15 cellular contexts compared by ENCODE assay signal in genomic region chr12:63038361-63039100, GRCh38.
DNase-seq lines count a peak whose midpoint lies in the region; ATAC-seq, FAIRE-seq and TF ChIP-seq lines count a peak whose summit lies in the region.
"Had no signal": no experiment of that assay in that cellular context is flagged by ENCODE, and none has a peak within 500 bp of the region (broad histone marks: within the 10 kb centered on the region; RNA-seq: fewer than 3 reads in every experiment).

No MANE protein-coding gene starts in this region.

- TF ChIP-seq RAD21 in K562 (CRISPR knock-in tag; conservative IDR thresholded peaks at IDR 0.05 in 1 of 2, IDR thresholded peaks at IDR 0.05 in 1 of 2): no peak

- no peaks in the 10 kb centered on the region for H3K27me3 ChIP-seq in K562 (ENCODE audit: control insufficient read depth in 2 of 2, insufficient read depth in 2 of 2, low read length in 2 of 2)
- no peaks in the 10 kb centered on the region for H3K27me3 ChIP-seq in uterus

- intact Hi-C loops in K562 (cut with micrococcal nuclease): no loop called here
- intact Hi-C loops in uterus (cut with DNase I; ENCODE audit: low total_unique reads): no loop called here
- intact Hi-C loops in Right ventricle myocardium inferior (cut with DNase I): no loop called here

- H3K4me3 ChIP-seq in K562: no peak overlapping the region
- no peak overlapping the region for H3K4me3 ChIP-seq in uterus

- no peak for TF ChIP-seq EP300 in K562 (IDR thresholded peaks at IDR 0.05; ENCODE audit: low read length)

- H2AFZ ChIP-seq in K562 (ENCODE audit: low read depth, low read length): no peak overlapping the region

- H3K9me3 ChIP-seq in K562 (replicated peaks; ENCODE audit: control insufficient read depth, insufficient read depth, low read depth, low read length) (no peaks in the 10 kb centered on the region), uterus (no peaks in the 10 kb centered on the region)

- no peak overlapping the region for H3K9ac ChIP-seq in K562 (ENCODE audit: insufficient read depth in 1 of 2, low read depth in 2 of 2, low read length in 2 of 2)

- CTCF ChIA-PET in K562 (lab: Yijun Ruan, JAX; ENCODE audit: low intra/inter-chr PET ratio): no interaction called here

- ATAC-seq in K562 (peak; percentile 57; the same call in 2 of the 3 replicates), HG03520 (IDR thresholded peaks at IDR 0.05; ENCODE audit: unreplicated experiment) (no peak), Right ventricle myocardium inferior (no peak)

- H3K4me1 ChIP-seq in K562 (replicated peaks in 1 of 2; ENCODE audit: control insufficient read depth in 2 of 2, insufficient read depth in 2 of 2, low read length in 2 of 2) (no peaks in the 10 kb centered on the region; a peak in 1 of 5 replicates), uterus (no peaks in the 10 kb centered on the region)

- no peaks in the 10 kb centered on the region for H3K9me1 ChIP-seq in K562 (ENCODE audit: control insufficient read depth, insufficient read depth, low read length)

- in situ Hi-C loops in K562 (cut with MboI): no loop called here

- no peaks in the 10 kb centered on the region for H3K79me2 ChIP-seq in K562 (ENCODE audit: control insufficient read depth, insufficient read depth, low read length)

- H3K36me3 ChIP-seq in K562 (ENCODE audit: control insufficient read depth, insufficient read depth, low read length) (no peaks in the 10 kb centered on the region), uterus (no peaks in the 10 kb centered on the region)

- BruUV-seq in K562 (replicated peaks; lab: Mats Ljungman, UMichigan): no TSS peak

- TF ChIP-seq POLR2A in K562 (conservative IDR thresholded peaks at IDR 0.05) (no peak), uterus (IDR thresholded peaks at IDR 0.05) (no peak)

- no peak overlapping the region for H3K27ac ChIP-seq in K562 (ENCODE audit: extremely low read depth, low read depth, low read length)
- no peak overlapping the region for H3K27ac ChIP-seq in uterus

- H4K20me1 ChIP-seq in K562 (replicated peaks; ENCODE audit: control insufficient read depth, insufficient read depth, low read length): no peaks in the 10 kb centered on the region

- DNase-seq in DMS153 treated with DMSO at 0.1 percent for 48 hours (lab: John Stamatoyannopoulos, UW; ENCODE audit: unreplicated experiment) (peak; percentile 47), NCI-H1092 treated with DMSO at 0.1 percent for 48 hours (lab: John Stamatoyannopoulos, UW) (peak; percentile 54), NCI-H69 (lab: John Stamatoyannopoulos, UW) (peak; percentile 95), K562 (ENCODE audit: extremely low read depth in 1 of 4, low spot score in 3 of 4) (peak in 2 of 4 experiments; percentile 12 to 53), uterus (no peak), Right ventricle myocardium inferior (ENCODE audit: missing footprints) (no peak)
- DNase-seq: ACHN; CD4-positive, CD25-positive, alpha-beta regulatory T cell; GOT3; IMR-90; NCI-H187; NCI-H82; SHP77 treated with DMSO at 0.1 percent for 48 hours had no signal

- TF ChIP-seq CTCF in K562 (IDR thresholded peaks at IDR 0.05 in 2 of 3, conservative IDR thresholded peaks at IDR 0.05 in 1 of 3; ENCODE audit: insufficient read depth in 2 of 3, low read depth in 1 of 3, low read length in 3 of 3) (no peak), uterus (IDR thresholded peaks at IDR 0.05) (no peak)

- POLR2A ChIA-PET in K562 (lab: Yijun Ruan, JAX): interaction anchor here (0.7 kb wide), 1 partner anchor 297 kb away, joined by 3 read pairs; no protein-coding TSS in a partner anchor

- no peak overlapping the region for H3K4me2 ChIP-seq in K562 (ENCODE audit: insufficient read depth, low read length)

- peak; percentile 70 for FAIRE-seq in K562 (lab: Jason Lieb, UNC)
- FAIRE-seq: RCC 7860 had no signal

- 2% methylated on average over 9 of the region's 9 CpGs for WGBS in K562 (ENCODE audit: insufficient coverage, low coverage, missing lambda C conversion rate)

TF ChIP-seq in K562, 482 proteins besides CTCF, POLR2A, EP300 and RAD21:
- TF ChIP-seq UBTF (IDR thresholded peaks at IDR 0.05; ENCODE audit: borderline replicate concordance in 1 of 2, low read depth in 2 of 2, low read length in 2 of 2): peak in 1 of 2 experiments; percentile 85; a peak in 1 of 4 replicates
- TF ChIP-seq TAL1 (IDR thresholded peaks at IDR 0.05): peak; percentile 15; the same call in 1 of the 2 replicates
- TF ChIP-seq CBFA2T3 (IDR thresholded peaks at IDR 0.05): peak; percentile 66
- no peak for TF ChIP-seq BMI1 (IDR thresholded peaks at IDR 0.05; ENCODE audit: low read length)
- no peak for TF ChIP-seq SMARCC2 (IDR thresholded peaks at IDR 0.05; ENCODE audit: low read depth)
- TF ChIP-seq TBP (optimal IDR thresholded peaks at IDR 0.05; ENCODE audit: low read depth, low read length): peak; percentile 20
- TF ChIP-seq CBFA2T2 (conservative IDR thresholded peaks at IDR 0.05): peak; percentile 19; the same call in 1 of the 2 replicates
- no peak for TF ChIP-seq GATAD2B (IDR thresholded peaks at IDR 0.05; ENCODE audit: borderline replicate concordance)
- no peak for TF ChIP-seq ZBTB26 (CRISPR knock-in tag; IDR thresholded peaks at IDR 0.05)
- TF ChIP-seq ZC3H11A (IDR thresholded peaks at IDR 0.05; ENCODE audit: low read depth, low read length): no peak
- peak; percentile 39 for TF ChIP-seq NCOR1 (IDR thresholded peaks at IDR 0.05)

Comparison
In these comparisons a context has a peak if more than half of its experiments do, and no peak if none do; other contexts are left out.
1. DNase-seq: peak in DMS153 treated with DMSO at 0.1 percent for 48 hours (single experiment), NCI-H1092 treated with DMSO at 0.1 percent for 48 hours (single experiment) and NCI-H69 (single experiment); none in uterus (0 of 2) and Right ventricle myocardium inferior (single experiment).